In genomic region chr4:94536649-94537464, GRCh38 we compare ENCODE assay signal across 20 cellular contexts.
DNase-seq lines count a peak whose midpoint lies in the region; ATAC-seq, FAIRE-seq and TF ChIP-seq lines count a peak whose summit lies in the region.
"Had no signal": no experiment of that assay in that cellular context is flagged by ENCODE, and none has a peak within 500 bp of the region (broad histone marks: within the 10 kb centered on the region; RNA-seq: fewer than 3 reads in every experiment).

No MANE protein-coding gene starts in this region.

- H3K9me3 ChIP-seq in HUES64 (ENCODE audit: insufficient read depth, low read depth, low read length) (no peaks in the 10 kb centered on the region), breast epithelium (no peaks in the 10 kb centered on the region), gastrocnemius medialis (no peaks in the 10 kb centered on the region)
- H3K9me3 ChIP-seq: BE2C had no signal

- WGBS in HUES64: 13% methylated on average over 1 of the region's 3 CpGs

- DNase-seq in breast epithelium (ENCODE audit: low spot score in 2 of 2): no peak
- DNase-seq in gastrocnemius medialis: no peak
- no peak for DNase-seq in stimulated activated CD4-positive, alpha-beta T cell treated with anti-CD3 and anti-CD28 coated beads, Interleukin-4, amount 100 ng/mL, for 1 hour
- no peak for DNase-seq in pons (ENCODE audit: low spot score)
- DNase-seq: activated B cell treated with CpG ODN at 0.5 μM for 24 hours; activated CD8-positive, alpha-beta T cell treated with anti-CD3 and anti-CD28 coated beads for 36 hours; activated naive CD4-positive, alpha-beta T cell treated with anti-CD3 and anti-CD28 coated beads, Interleukin-2, amount 50 U/mL, for 16 hours; activated T-cell treated with anti-CD3 and anti-CD28 coated beads, Interleukin-2, amount 50 U/mL, for 48 hours; BE2C; glutamatergic neuron; H7; mesenchymal stem cell; NCI-H2029; NCI-H510A treated with DMSO at 0.1 percent for 48 hours; SIG-M5; stimulated activated CD4-positive, alpha-beta T cell treated with anti-CD3 and anti-CD28 coated beads, Interleukin-4, amount 100 ng/mL, for 24 hours; T-helper 2 cell had no signal

- TF ChIP-seq POLR2A in breast epithelium (IDR thresholded peaks at IDR 0.05): no peak
- no peak for TF ChIP-seq POLR2A in gastrocnemius medialis (IDR thresholded peaks at IDR 0.05)

- H3K27me3 ChIP-seq in HUES64 (ENCODE audit: insufficient read depth, low read length): no peaks in the 10 kb centered on the region
- no peaks in the 10 kb centered on the region for H3K27me3 ChIP-seq in breast epithelium
- no peaks in the 10 kb centered on the region for H3K27me3 ChIP-seq in gastrocnemius medialis
- H3K27me3 ChIP-seq: BE2C had no signal

- H3K9ac ChIP-seq in HUES64 (ENCODE audit: low read depth, low read length): peak overlapping the region; percentile 7; the same call in 1 of the 2 replicates

- H3K36me3 ChIP-seq in HUES64 (ENCODE audit: insufficient read depth, low read length): no peaks in the 10 kb centered on the region
- H3K36me3 ChIP-seq in breast epithelium: no peaks in the 10 kb centered on the region
- H3K36me3 ChIP-seq in gastrocnemius medialis: no peaks in the 10 kb centered on the region
- H3K36me3 ChIP-seq: BE2C had no signal

- peak; percentile 98 for FAIRE-seq in islet of Langerhans (lab: Jason Lieb, UNC)

- in situ Hi-C loops in gastrocnemius medialis (cut with MboI; ENCODE audit: low sequenced_read_pairs in 4 of 4): no loop called here

- H3K4me3 ChIP-seq in HUES64 (ENCODE audit: low read length) (no peak overlapping the region; the same call in 1 of the 2 replicates), breast epithelium (no peak overlapping the region), gastrocnemius medialis (no peak overlapping the region)

- intact Hi-C loops in breast epithelium (cut with DNase I; ENCODE audit: low total_unique reads): no loop called here
- intact Hi-C loops in gastrocnemius medialis (cut with DNase I; ENCODE audit: low total_unique reads): loop anchor here (5.0 kb wide), 1 partner anchor 130 kb away; no protein-coding TSS in a partner anchor

- ATAC-seq in gastrocnemius medialis: no peak
- no peak for ATAC-seq in HG03571 (IDR thresholded peaks at IDR 0.05; ENCODE audit: unreplicated experiment)
- ATAC-seq: activated CD8-positive, alpha-beta T cell treated with anti-CD3 and anti-CD28 coated beads for 36 hours had no signal

- TF ChIP-seq CTCF in breast epithelium (IDR thresholded peaks at IDR 0.05): no peak
- no peak for TF ChIP-seq CTCF in gastrocnemius medialis (IDR thresholded peaks at IDR 0.05 in 4 of 5, conservative IDR thresholded peaks at IDR 0.05 in 1 of 5)

- H3K4me1 ChIP-seq in HUES64 (ENCODE audit: insufficient read depth, low read length): peaks cover 86% of the 10 kb centered on the region
- H3K4me1 ChIP-seq in breast epithelium: peaks cover 0 to 4% of the 10 kb centered on the region in 2 donors
- peaks cover 75 to 94% of the 10 kb centered on the region in 2 donors for H3K4me1 ChIP-seq in gastrocnemius medialis

- H3K27ac ChIP-seq in HUES64 (ENCODE audit: low read depth, low read length) (peak overlapping the region; percentile 63), breast epithelium (peak overlapping the region; percentile 27 to 55), gastrocnemius medialis (peak overlapping the region; percentile 68 to 85 (median 82))
